ENCODE assay signal across 8 cellular contexts in the genomic region with DNA sequence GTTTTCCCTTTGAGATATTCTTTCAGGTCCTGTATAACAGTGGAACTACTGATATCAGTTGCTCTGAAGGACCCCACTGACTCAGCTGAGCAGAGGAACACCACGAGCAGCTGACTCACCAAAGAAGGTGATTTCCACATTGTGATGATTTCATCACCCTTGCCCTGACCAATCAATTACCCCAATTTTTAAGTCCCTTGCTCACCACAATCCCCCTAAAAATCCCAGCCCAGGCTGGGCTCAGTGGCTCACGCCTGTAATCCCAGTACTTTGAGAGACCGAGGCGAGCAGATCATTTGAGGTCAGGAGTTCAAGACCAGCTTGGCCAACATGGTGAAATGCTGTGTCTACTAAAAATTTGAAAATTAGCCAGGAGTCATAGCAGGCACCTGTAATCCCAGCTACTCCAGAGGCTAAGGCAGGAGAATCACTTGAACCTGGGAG.
DNase-seq lines count a peak whose midpoint lies in the region; ATAC-seq and TF ChIP-seq lines count a peak whose summit lies in the region.

No MANE protein-coding gene starts in this region.

- H2AFZ ChIP-seq in GM23248 (no peak overlapping the region), fibroblast of lung (ENCODE audit: low read length) (no peak overlapping the region)

- no peaks in the 10 kb centered on the region for H3K9me2 ChIP-seq in GM23248 (ENCODE audit: insufficient read depth)

- H3K9me3 ChIP-seq in BLaER1 (0 out of 2 replicates have a peak, but pooled peaks cover 4% of the 10 kb centered on the region), GM23248 (ENCODE audit: low read depth) (no peaks in the 10 kb centered on the region), fibroblast of lung (ENCODE audit: control insufficient read depth, insufficient read depth, low read depth, low read length) (no peaks in the 10 kb centered on the region)

- in situ Hi-C loops in GM23248 (cut with MboI), result no loop called here

- ATAC-seq in stimulated activated effector memory CD8-positive, alpha-beta T cell treated with anti-CD3 and anti-CD28 coated beads, Interleukin-12 subunit alpha, Interleukin-12 subunit beta, amount 100 ng/mL, for 72 hours, result peak; percentile 99
- no peak for ATAC-seq in HG03159 (IDR thresholded peaks at IDR 0.05; ENCODE audit: unreplicated experiment)

- no peak overlapping the region for H3K4me3 ChIP-seq in BLaER1
- H3K4me3 ChIP-seq in GM23248, result no peak overlapping the region
- no peak overlapping the region for H3K4me3 ChIP-seq in fibroblast of lung (replicated peaks in 1 of 4; ENCODE audit: control extremely low read depth in 1 of 4, insufficient read depth in 1 of 4, low read depth in 3 of 4, low read length in 4 of 4)

- H3K4me1 ChIP-seq in BLaER1 (peaks cover 23% of the 10 kb centered on the region), GM23248 (ENCODE audit: insufficient read depth) (peaks cover 17% of the 10 kb centered on the region), fibroblast of lung (ENCODE audit: control insufficient read depth, extremely low read depth, insufficient read depth, low read length) (peaks cover 12% of the 10 kb centered on the region)

- H3K27me3 ChIP-seq in BLaER1 (no peaks in the 10 kb centered on the region), GM23248 (replicated peaks; ENCODE audit: insufficient read depth) (no peaks in the 10 kb centered on the region), fibroblast of lung (ENCODE audit: control insufficient read depth, insufficient read depth, low read length) (no peaks in the 10 kb centered on the region)

- H3K9me3 Mint-ChIP-seq in T-helper 2 cell treated with Interferon-gamma antibody and Interleukin-4, amounts not matched to agents 5 μg/mL and 100 μg/mL, for 36 hours, result no peaks in the 10 kb centered on the region
- no peaks in the 10 kb centered on the region for H3K9me3 Mint-ChIP-seq in stimulated activated effector memory CD8-positive, alpha-beta T cell treated with anti-CD3 and anti-CD28 coated beads, Interleukin-12 subunit alpha, Interleukin-12 subunit beta, amount 100 ng/mL, for 72 hours

- no peak for TF ChIP-seq CTCF in fibroblast of lung (conservative IDR thresholded peaks at IDR 0.05 in 1 of 2, IDR thresholded peaks at IDR 0.05 in 1 of 2; ENCODE audit: low read depth in 1 of 2, low read length in 2 of 2)

- H3K9ac ChIP-seq in BLaER1 (no peak overlapping the region), GM23248 (no peak overlapping the region), fibroblast of lung (ENCODE audit: insufficient read depth, low read length) (no peak overlapping the region)

- no peak overlapping the region for H3K4me2 ChIP-seq in BLaER1
- H3K4me2 ChIP-seq in GM23248 (ENCODE audit: unreplicated experiment), result no peak overlapping the region
- H3K4me2 ChIP-seq in fibroblast of lung (ENCODE audit: extremely low read depth, insufficient read depth, low read length), result no peak overlapping the region

- H3K36me3 ChIP-seq in BLaER1 (no peaks in the 10 kb centered on the region), GM23248 (ENCODE audit: low read depth) (no peaks in the 10 kb centered on the region), fibroblast of lung (ENCODE audit: control insufficient read depth, insufficient read depth, low read length) (no peaks in the 10 kb centered on the region)

- H3K27ac ChIP-seq in BLaER1 (0 out of 2 replicates have a peak overlapping the region, but pooled peaks have one; percentile 56), GM23248 (0 out of 2 replicates have a peak overlapping the region, but pooled peaks have one; percentile 28), fibroblast of lung (ENCODE audit: insufficient read depth, low read length) (no peak overlapping the region)

- H3K79me2 ChIP-seq in GM23248 (ENCODE audit: insufficient read depth), result no peaks in the 10 kb centered on the region
- H3K79me2 ChIP-seq in fibroblast of lung (ENCODE audit: control insufficient read depth, insufficient read depth, low read length), result no peaks in the 10 kb centered on the region

- peak; percentile 87 for DNase-seq in GM23248
- DNase-seq in T-helper 2 cell treated with Interferon-gamma antibody and Interleukin-4, amounts not matched to agents 5 μg/mL and 100 μg/mL, for 36 hours (ENCODE audit: low spot score), result peak; percentile 36
- peak; percentile 81 to 93 for DNase-seq in fibroblast of lung (ENCODE audit: low read depth in 2 of 2)
- peak; percentile 15 to 77 for DNase-seq in stimulated activated effector memory CD8-positive, alpha-beta T cell treated with anti-CD3 and anti-CD28 coated beads, Interleukin-12 subunit alpha, Interleukin-12 subunit beta, amount 100 ng/mL, for 72 hours (ENCODE audit: low spot score in 2 of 2)
- no peak for DNase-seq in NCI-H187 (lab: John Stamatoyannopoulos, UW)
- no peak for DNase-seq in NCI-H2029 treated with DMSO at 0.1 percent for 48 hours (lab: John Stamatoyannopoulos, UW)

- peaks cover 2% of the 10 kb centered on the region for H3K4me1 Mint-ChIP-seq in T-helper 2 cell treated with Interferon-gamma antibody and Interleukin-4, amounts not matched to agents 5 μg/mL and 100 μg/mL, for 36 hours (ENCODE audit: low read depth)
- peaks cover 30% of the 10 kb centered on the region for H3K4me1 Mint-ChIP-seq in stimulated activated effector memory CD8-positive, alpha-beta T cell treated with anti-CD3 and anti-CD28 coated beads, Interleukin-12 subunit alpha, Interleukin-12 subunit beta, amount 100 ng/mL, for 72 hours

- H3K36me3 Mint-ChIP-seq in T-helper 2 cell treated with Interferon-gamma antibody and Interleukin-4, amounts not matched to agents 5 μg/mL and 100 μg/mL, for 36 hours (ENCODE audit: low read depth), result no peaks in the 10 kb centered on the region
- peaks cover 5% of the 10 kb centered on the region for H3K36me3 Mint-ChIP-seq in stimulated activated effector memory CD8-positive, alpha-beta T cell treated with anti-CD3 and anti-CD28 coated beads, Interleukin-12 subunit alpha, Interleukin-12 subunit beta, amount 100 ng/mL, for 72 hours

- peaks cover 10% of the 10 kb centered on the region; the same call in 1 of the 2 replicates for H3F3A ChIP-seq in GM23248 (ENCODE audit: insufficient read depth)

- no peaks in the 10 kb centered on the region for H3K27me3 Mint-ChIP-seq in T-helper 2 cell treated with Interferon-gamma antibody and Interleukin-4, amounts not matched to agents 5 μg/mL and 100 μg/mL, for 36 hours (ENCODE audit: low read depth)

- H4K20me1 ChIP-seq in BLaER1 (no peaks in the 10 kb centered on the region), GM23248 (ENCODE audit: insufficient read depth) (no peaks in the 10 kb centered on the region), fibroblast of lung (ENCODE audit: control insufficient read depth, extremely low read depth, insufficient read depth, low read length) (no peaks in the 10 kb centered on the region)

- H3K27ac Mint-ChIP-seq in T-helper 2 cell treated with Interferon-gamma antibody and Interleukin-4, amounts not matched to agents 5 μg/mL and 100 μg/mL, for 36 hours, result no peak overlapping the region
- H3K27ac Mint-ChIP-seq in stimulated activated effector memory CD8-positive, alpha-beta T cell treated with anti-CD3 and anti-CD28 coated beads, Interleukin-12 subunit alpha, Interleukin-12 subunit beta, amount 100 ng/mL, for 72 hours, result peak overlapping the region; percentile 58

- WGBS in GM23248 (ENCODE audit: low coverage in 1 of 2, low lambda C conversion rate in 2 of 2, missing lambda C conversion rate in 2 of 2), 2 experiments, result 45 to 46% methylated on average over 4 of the region's 4 CpGs

- H3K4me3 Mint-ChIP-seq in T-helper 2 cell treated with Interferon-gamma antibody and Interleukin-4, amounts not matched to agents 5 μg/mL and 100 μg/mL, for 36 hours, result no peak overlapping the region
- H3K4me3 Mint-ChIP-seq in stimulated activated effector memory CD8-positive, alpha-beta T cell treated with anti-CD3 and anti-CD28 coated beads, Interleukin-12 subunit alpha, Interleukin-12 subunit beta, amount 100 ng/mL, for 72 hours, result peak overlapping the region; percentile 32

Comparison
In these comparisons a context has a peak if more than half of its experiments do, and no peak if none do; other contexts are left out.
1. DNase-seq: peak in GM23248 (single experiment), T-helper 2 cell treated with Interferon-gamma antibody and Interleukin-4, amounts not matched to agents 5 μg/mL and 100 μg/mL, for 36 hours (single experiment), fibroblast of lung (2 of 2) and stimulated activated effector memory CD8-positive, alpha-beta T cell treated with anti-CD3 and anti-CD28 coated beads, Interleukin-12 subunit alpha, Interleukin-12 subunit beta, amount 100 ng/mL, for 72 hours (2 of 2); none in NCI-H187 (0 of 2) and NCI-H2029 treated with DMSO at 0.1 percent for 48 hours (single experiment).